1 cellular context compared by ENCODE assay signal in the genomic region with DNA sequence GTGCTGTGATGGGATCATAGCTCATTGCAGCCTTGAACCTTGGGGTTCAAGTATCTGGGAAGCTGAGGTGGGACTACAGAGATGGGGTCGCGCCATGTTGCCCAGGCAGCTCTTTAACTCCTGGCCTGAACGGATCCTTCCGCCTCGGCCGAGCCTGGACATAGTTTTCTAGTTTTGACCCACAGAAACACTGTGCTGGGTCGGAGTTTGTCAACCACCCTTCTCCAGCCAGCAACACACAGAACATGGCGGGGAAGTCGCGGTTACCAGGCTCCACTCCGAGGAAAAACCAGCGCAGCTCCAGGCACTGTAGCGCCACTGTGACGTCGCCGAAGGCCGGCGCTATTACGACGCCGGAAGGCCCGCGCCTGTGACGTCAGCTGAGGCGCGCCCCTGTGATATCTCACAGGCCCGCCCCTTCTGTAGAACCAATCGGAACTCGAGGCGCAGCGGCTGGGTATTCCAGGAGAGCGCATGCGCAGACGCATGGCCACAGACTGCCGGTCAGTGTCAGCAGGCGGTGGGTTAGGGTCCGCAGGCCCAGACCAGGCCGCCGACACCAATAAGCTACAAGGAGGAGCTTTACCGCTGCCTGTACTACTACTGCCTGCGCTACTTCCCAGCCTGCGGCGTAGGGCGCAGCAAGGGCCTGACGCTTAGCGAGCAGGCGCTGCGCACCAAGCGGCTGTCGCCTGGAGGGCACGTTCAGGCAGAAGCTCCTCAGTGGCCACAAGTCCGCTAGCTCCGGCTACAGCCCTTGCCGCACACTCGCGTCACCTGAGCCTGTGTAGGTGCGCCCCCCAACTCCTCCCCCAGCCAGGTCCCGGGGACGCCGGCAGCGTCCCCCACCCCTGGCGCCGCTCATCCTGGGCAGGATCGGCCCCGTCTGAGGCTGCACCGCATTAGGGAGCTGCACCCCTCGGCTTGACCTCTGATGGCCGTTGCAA.
TF ChIP-seq lines count a peak whose summit lies in the region.

No MANE protein-coding gene starts in this region.

TF ChIP-seq in K562, 482 proteins besides CTCF, POLR2A, EP300 and RAD21 (continued from another document and continues in another):
- TF ChIP-seq, protein P1, sequence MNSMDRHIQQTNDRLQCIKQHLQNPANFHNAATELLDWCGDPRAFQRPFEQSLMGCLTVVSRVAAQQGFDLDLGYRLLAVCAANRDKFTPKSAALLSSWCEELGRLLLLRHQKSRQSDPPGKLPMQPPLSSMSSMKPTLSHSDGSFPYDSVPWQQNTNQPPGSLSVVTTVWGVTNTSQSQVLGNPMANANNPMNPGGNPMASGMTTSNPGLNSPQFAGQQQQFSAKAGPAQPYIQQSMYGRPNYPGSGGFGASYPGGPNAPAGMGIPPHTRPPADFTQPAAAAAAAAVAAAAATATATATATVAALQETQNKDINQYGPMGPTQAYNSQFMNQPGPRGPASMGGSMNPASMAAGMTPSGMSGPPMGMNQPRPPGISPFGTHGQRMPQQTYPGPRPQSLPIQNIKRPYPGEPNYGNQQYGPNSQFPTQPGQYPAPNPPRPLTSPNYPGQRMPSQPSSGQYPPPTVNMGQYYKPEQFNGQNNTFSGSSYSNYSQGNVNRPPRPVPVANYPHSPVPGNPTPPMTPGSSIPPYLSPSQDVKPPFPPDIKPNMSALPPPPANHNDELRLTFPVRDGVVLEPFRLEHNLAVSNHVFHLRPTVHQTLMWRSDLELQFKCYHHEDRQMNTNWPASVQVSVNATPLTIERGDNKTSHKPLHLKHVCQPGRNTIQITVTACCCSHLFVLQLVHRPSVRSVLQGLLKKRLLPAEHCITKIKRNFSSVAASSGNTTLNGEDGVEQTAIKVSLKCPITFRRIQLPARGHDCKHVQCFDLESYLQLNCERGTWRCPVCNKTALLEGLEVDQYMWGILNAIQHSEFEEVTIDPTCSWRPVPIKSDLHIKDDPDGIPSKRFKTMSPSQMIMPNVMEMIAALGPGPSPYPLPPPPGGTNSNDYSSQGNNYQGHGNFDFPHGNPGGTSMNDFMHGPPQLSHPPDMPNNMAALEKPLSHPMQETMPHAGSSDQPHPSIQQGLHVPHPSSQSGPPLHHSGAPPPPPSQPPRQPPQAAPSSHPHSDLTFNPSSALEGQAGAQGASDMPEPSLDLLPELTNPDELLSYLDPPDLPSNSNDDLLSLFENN (IDR thresholded peaks at IDR 0.05; ENCODE audit: low read depth in 2 of 2, low read length in 2 of 2) = no peak
- TF ChIP-seq, protein P2, sequence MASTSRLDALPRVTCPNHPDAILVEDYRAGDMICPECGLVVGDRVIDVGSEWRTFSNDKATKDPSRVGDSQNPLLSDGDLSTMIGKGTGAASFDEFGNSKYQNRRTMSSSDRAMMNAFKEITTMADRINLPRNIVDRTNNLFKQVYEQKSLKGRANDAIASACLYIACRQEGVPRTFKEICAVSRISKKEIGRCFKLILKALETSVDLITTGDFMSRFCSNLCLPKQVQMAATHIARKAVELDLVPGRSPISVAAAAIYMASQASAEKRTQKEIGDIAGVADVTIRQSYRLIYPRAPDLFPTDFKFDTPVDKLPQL (IDR thresholded peaks at IDR 0.05; ENCODE audit: extremely low read depth, insufficient read length) = no peak
- no peak for TF ChIP-seq FOXM1 (IDR thresholded peaks at IDR 0.05; ENCODE audit: low read depth)
- TF ChIP-seq FOXM1 (CRISPR knock-in tag; IDR thresholded peaks at IDR 0.05; ENCODE audit: low read depth) = no peak; the same call in 1 of the 2 replicates
- 0 out of 2 replicates have a peak, but pooled peaks have one; percentile 65 for TF ChIP-seq ZNF589 (CRISPR knock-in tag; IDR thresholded peaks at IDR 0.05; ENCODE audit: low read depth)
- peak; percentile 70 for TF ChIP-seq NR2C2 (CRISPR knock-in tag; IDR thresholded peaks at IDR 0.05)
- TF ChIP-seq NR2C2 (tag; IDR thresholded peaks at IDR 0.05) = peak; percentile 62
- no peak for TF ChIP-seq ZNF785 (CRISPR knock-in tag; IDR thresholded peaks at IDR 0.05)
- TF ChIP-seq ARID1B (IDR thresholded peaks at IDR 0.05) = peak; percentile 33; the same call in 1 of the 2 replicates
- TF ChIP-seq HDGF (IDR thresholded peaks at IDR 0.05) = no peak
- TF ChIP-seq ZKSCAN8 (CRISPR knock-in tag; IDR thresholded peaks at IDR 0.05) = no peak
- peak; percentile 95 to 96 for TF ChIP-seq NRF1 (conservative IDR thresholded peaks at IDR 0.05 in 1 of 2, IDR thresholded peaks at IDR 0.05 in 1 of 2)
- no peak for TF ChIP-seq CHD4 (IDR thresholded peaks at IDR 0.05; ENCODE audit: insufficient read depth, insufficient replicate concordance, low read depth, low read length, poor library complexity, severe bottlenecking)
- no peak for TF ChIP-seq TRIM24 (IDR thresholded peaks at IDR 0.05)
- no peak for TF ChIP-seq PHF21A (IDR thresholded peaks at IDR 0.05; ENCODE audit: borderline replicate concordance, low read depth)
- no peak for TF ChIP-seq FOXA1 (IDR thresholded peaks at IDR 0.05; ENCODE audit: borderline replicate concordance)
- no peak for TF ChIP-seq NFATC3 (IDR thresholded peaks at IDR 0.05)
- peak; percentile 72 for TF ChIP-seq NFYB (IDR thresholded peaks at IDR 0.05; ENCODE audit: extremely low read depth, insufficient read length)
- TF ChIP-seq ZEB2 (IDR thresholded peaks at IDR 0.05) = no peak
- TF ChIP-seq ZFP30 (CRISPR knock-in tag; IDR thresholded peaks at IDR 0.05; ENCODE audit: borderline replicate concordance) = no peak
- TF ChIP-seq GATA2 (CRISPR knock-in tag; IDR thresholded peaks at IDR 0.05) = no peak
- no peak for TF ChIP-seq HNRNPUL1 (IDR thresholded peaks at IDR 0.05; ENCODE audit: low read length)
- no peak for TF ChIP-seq NR3C1 (CRISPR knock-in tag; IDR thresholded peaks at IDR 0.05)
- no peak for TF ChIP-seq NFXL1 (CRISPR knock-in tag; IDR thresholded peaks at IDR 0.05)
- TF ChIP-seq, protein P3, sequence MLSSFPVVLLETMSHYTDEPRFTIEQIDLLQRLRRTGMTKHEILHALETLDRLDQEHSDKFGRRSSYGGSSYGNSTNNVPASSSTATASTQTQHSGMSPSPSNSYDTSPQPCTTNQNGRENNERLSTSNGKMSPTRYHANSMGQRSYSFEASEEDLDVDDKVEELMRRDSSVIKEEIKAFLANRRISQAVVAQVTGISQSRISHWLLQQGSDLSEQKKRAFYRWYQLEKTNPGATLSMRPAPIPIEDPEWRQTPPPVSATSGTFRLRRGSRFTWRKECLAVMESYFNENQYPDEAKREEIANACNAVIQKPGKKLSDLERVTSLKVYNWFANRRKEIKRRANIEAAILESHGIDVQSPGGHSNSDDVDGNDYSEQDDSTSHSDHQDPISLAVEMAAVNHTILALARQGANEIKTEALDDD (IDR thresholded peaks at IDR 0.05) = no peak
- no peak for TF ChIP-seq THRAP3 (IDR thresholded peaks at IDR 0.05; ENCODE audit: borderline replicate concordance)
- no peak for TF ChIP-seq PREB (CRISPR knock-in tag; IDR thresholded peaks at IDR 0.05)
- TF ChIP-seq CC2D1A (IDR thresholded peaks at IDR 0.05) = peak; percentile 51; the same call in 1 of the 2 replicates
- no peak for TF ChIP-seq ZC3H11A (IDR thresholded peaks at IDR 0.05; ENCODE audit: low read depth, low read length)
- no peak; the same call in 1 of the 2 replicates for TF ChIP-seq ZNF395 (CRISPR knock-in tag; IDR thresholded peaks at IDR 0.05)
- TF ChIP-seq, protein P4, sequence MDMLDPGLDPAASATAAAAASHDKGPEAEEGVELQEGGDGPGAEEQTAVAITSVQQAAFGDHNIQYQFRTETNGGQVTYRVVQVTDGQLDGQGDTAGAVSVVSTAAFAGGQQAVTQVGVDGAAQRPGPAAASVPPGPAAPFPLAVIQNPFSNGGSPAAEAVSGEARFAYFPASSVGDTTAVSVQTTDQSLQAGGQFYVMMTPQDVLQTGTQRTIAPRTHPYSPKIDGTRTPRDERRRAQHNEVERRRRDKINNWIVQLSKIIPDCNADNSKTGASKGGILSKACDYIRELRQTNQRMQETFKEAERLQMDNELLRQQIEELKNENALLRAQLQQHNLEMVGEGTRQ (CRISPR knock-in tag; IDR thresholded peaks at IDR 0.05) = no peak
- no peak for TF ChIP-seq BRCA1 (IDR thresholded peaks at IDR 0.05)
- no peak for TF ChIP-seq BRCA1 (CRISPR knock-in tag; IDR thresholded peaks at IDR 0.05)
- TF ChIP-seq TEAD4 (IDR thresholded peaks at IDR 0.05; ENCODE audit: low read length) = peak; percentile 6; the same call in 1 of the 2 replicates
- TF ChIP-seq TEAD4 (CRISPR knock-in tag; IDR thresholded peaks at IDR 0.05; ENCODE audit: borderline replicate concordance) = peak; percentile 82; the same call in 1 of the 2 replicates
- TF ChIP-seq, protein P5, sequence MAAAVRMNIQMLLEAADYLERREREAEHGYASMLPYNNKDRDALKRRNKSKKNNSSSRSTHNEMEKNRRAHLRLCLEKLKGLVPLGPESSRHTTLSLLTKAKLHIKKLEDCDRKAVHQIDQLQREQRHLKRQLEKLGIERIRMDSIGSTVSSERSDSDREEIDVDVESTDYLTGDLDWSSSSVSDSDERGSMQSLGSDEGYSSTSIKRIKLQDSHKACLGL (CRISPR knock-in tag; IDR thresholded peaks at IDR 0.05; ENCODE audit: borderline replicate concordance, poor library complexity, severe bottlenecking) = no peak
- TF ChIP-seq RBM15 (IDR thresholded peaks at IDR 0.05; ENCODE audit: insufficient read depth, low read length) = no peak
- TF ChIP-seq RBM17 (IDR thresholded peaks at IDR 0.05; ENCODE audit: borderline replicate concordance, low read depth, low read length) = no peak
- no peak for TF ChIP-seq SREBF2 (CRISPR knock-in tag; IDR thresholded peaks at IDR 0.05)
- TF ChIP-seq SMAD3 (CRISPR knock-in tag; conservative IDR thresholded peaks at IDR 0.05) = no peak
- TF ChIP-seq FOXK2 (conservative IDR thresholded peaks at IDR 0.05 in 1 of 2, IDR thresholded peaks at IDR 0.05 in 1 of 2; ENCODE audit: low read depth in 2 of 2) = peak; percentile 77
- TF ChIP-seq ZNF76 (CRISPR knock-in tag; IDR thresholded peaks at IDR 0.05; ENCODE audit: borderline replicate concordance) = no peak
- TF ChIP-seq RBM25 (IDR thresholded peaks at IDR 0.05; ENCODE audit: low read depth, low read length, severe bottlenecking) = no peak
- TF ChIP-seq CEBPB (tag; IDR thresholded peaks at IDR 0.05) = no peak
- TF ChIP-seq EP400 (IDR thresholded peaks at IDR 0.05) = peak; percentile 90
- TF ChIP-seq RERE (CRISPR knock-in tag; IDR thresholded peaks at IDR 0.05; ENCODE audit: borderline replicate concordance) = no peak
- TF ChIP-seq ZNF766 (CRISPR knock-in tag; conservative IDR thresholded peaks at IDR 0.05) = peak; percentile 71; the same call in 1 of the 2 replicates
- TF ChIP-seq E2F4 (CRISPR knock-in tag; IDR thresholded peaks at IDR 0.05; ENCODE audit: low read depth) = peak; percentile 50; the same call in 1 of the 2 replicates
- TF ChIP-seq SRSF9 (IDR thresholded peaks at IDR 0.05; ENCODE audit: borderline replicate concordance, low read depth, low read length) = no peak
